ENCODE assay signal across 11 cellular contexts in the genomic region with DNA sequence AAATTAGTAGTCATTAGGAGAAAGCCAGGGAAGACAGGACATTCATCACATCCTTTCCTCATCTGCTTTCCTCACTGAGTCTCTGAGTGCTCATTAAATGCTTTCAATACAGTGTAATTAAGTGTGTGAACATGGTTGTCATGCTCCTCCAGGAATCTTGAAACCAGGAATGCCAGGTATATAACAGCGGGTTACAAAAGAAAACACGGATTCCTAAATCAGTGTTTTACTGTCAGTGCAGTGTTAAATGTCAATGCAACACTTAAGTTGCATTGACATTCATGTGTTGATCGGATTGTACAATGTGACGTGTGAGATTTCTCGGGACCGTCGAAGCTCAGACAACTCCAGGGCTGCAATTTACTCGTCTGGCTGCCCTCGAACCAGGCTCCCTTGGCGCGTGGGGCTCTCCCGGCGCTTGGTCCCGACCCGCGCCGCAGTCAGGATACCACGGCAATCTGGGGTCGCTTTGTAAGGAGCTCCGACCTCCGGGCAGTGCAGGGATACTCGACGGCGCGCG. TPM values are rescaled to one million over a fixed set of nuclear protein-coding genes. Genes with fewer than 3 reads are reported as not detected.
DNase-seq lines count a peak whose midpoint lies in the region; ATAC-seq and TF ChIP-seq lines count a peak whose summit lies in the region.
"Had no signal": no experiment of that assay in that cellular context is flagged by ENCODE, and none has a peak within 500 bp of the region (broad histone marks: within the 10 kb centered on the region; RNA-seq: fewer than 3 reads in every experiment).

No MANE protein-coding gene starts in this region.

- H4K91ac ChIP-seq in H9 (ENCODE audit: insufficient read length, low read depth, low read length): no peak overlapping the region

- intact Hi-C loops in CD14-positive monocyte (cut with micrococcal nuclease): loop anchor here (10.0 kb wide), 3 partner anchors 90 to 830 kb away; a partner anchor contains a TSS

- no peaks in the 10 kb centered on the region for H3K79me2 ChIP-seq in H9 (ENCODE audit: insufficient read depth, low read length)

- no peak overlapping the region for H3K18ac ChIP-seq in H9 (ENCODE audit: insufficient read length, low read depth, low read length)

- H2BK5ac ChIP-seq in H9 (ENCODE audit: insufficient read length, low read length): no peak overlapping the region

- peaks cover 4% of the 10 kb centered on the region; the same call in 1 of the 2 replicates for H3K4me1 ChIP-seq in H9 (ENCODE audit: insufficient read depth, low read length)

- H4K20me1 ChIP-seq in H9 (ENCODE audit: control insufficient read depth, insufficient read depth, insufficient read length): no peaks in the 10 kb centered on the region

- H3K27me3 Mint-ChIP-seq in CD14-positive monocyte (ENCODE audit: low read depth in 3 of 3) (peaks cover 67 to 81% (median 73%) of the 10 kb centered on the region in 3 donors), H9 (ENCODE audit: low read depth) (peaks cover 97% of the 10 kb centered on the region)
- peaks cover 31 to 64% (median 60%) of the 10 kb centered on the region in 5 donors for H3K27me3 Mint-ChIP-seq in naive thymus-derived CD8-positive, alpha-beta T cell

- H4K8ac ChIP-seq in H9 (replicated peaks; ENCODE audit: insufficient read length, low read depth, low read length): no peak overlapping the region

- H3K9ac ChIP-seq in H9 (ENCODE audit: extremely low read depth, insufficient read length, low read length): no peak overlapping the region

- H3K27ac Mint-ChIP-seq in CD14-positive monocyte (peak overlapping the region in 6 of 7 donors; percentile 10 to 80 (median 40)), H9 (no peak overlapping the region)
- peak overlapping the region in 3 of 10 donors; percentile 25 to 87 (median 70) for H3K27ac Mint-ChIP-seq in naive thymus-derived CD8-positive, alpha-beta T cell

- H2AK5ac ChIP-seq in H9 (ENCODE audit: insufficient read length, low read length): no peak overlapping the region

- H3K4me3 Mint-ChIP-seq in CD14-positive monocyte (peak overlapping the region; percentile 69 to 87), H9 (peak overlapping the region; percentile 61 to 84; a peak in 4 of 5 replicates)
- peak overlapping the region in 8 of 10 donors; percentile 2 to 61 (median 22) for H3K4me3 Mint-ChIP-seq in naive thymus-derived CD8-positive, alpha-beta T cell

- no peak overlapping the region for H4K5ac ChIP-seq in H9 (ENCODE audit: insufficient read length, low read depth, low read length)

- no peak overlapping the region for H3K4ac ChIP-seq in H9 (ENCODE audit: low read depth, low read length)

- H3K4me1 Mint-ChIP-seq in CD14-positive monocyte: peaks cover 26% of the 10 kb centered on the region
- peaks cover 3 to 12% of the 10 kb centered on the region in 2 experiments for H3K4me1 Mint-ChIP-seq in H9
- peaks cover 2 to 27% (median 8%) of the 10 kb centered on the region in 4 donors for H3K4me1 Mint-ChIP-seq in naive thymus-derived CD8-positive, alpha-beta T cell

- peaks cover 0 to 21% of the 10 kb centered on the region in 2 donors for H3K36me3 Mint-ChIP-seq in CD14-positive monocyte
- no peaks in the 10 kb centered on the region; a peak in 1 of 7 replicates for H3K36me3 Mint-ChIP-seq in H9 (ENCODE audit: insufficient read depth in 1 of 3, low read depth in 3 of 3)
- peaks cover 5 to 20% (median 10%) of the 10 kb centered on the region in 3 donors for H3K36me3 Mint-ChIP-seq in naive thymus-derived CD8-positive, alpha-beta T cell

- TF ChIP-seq CTCF in CD14-positive monocyte (IDR thresholded peaks at IDR 0.05) (no peak), H9 (conservative IDR thresholded peaks at IDR 0.05) (no peak)

- WGBS in H9 (ENCODE audit: extremely low coverage, insufficient read length, low lambda C conversion rate): no CpG with 5 or more reads among the region's 26 CpGs

- H3K23me2 ChIP-seq in H9 (ENCODE audit: insufficient read length, low read depth, low read length, poor library complexity, severe bottlenecking): peaks cover 18% of the 10 kb centered on the region

- H2BK12ac ChIP-seq in H9 (ENCODE audit: insufficient read length, low read depth, low read length): no peak overlapping the region

- no peak overlapping the region for H3K14ac ChIP-seq in H9 (ENCODE audit: insufficient read depth, low read length)

- ATAC-seq in naive thymus-derived CD8-positive, alpha-beta T cell: no peak
- ATAC-seq in GM19324 (IDR thresholded peaks at IDR 0.05; ENCODE audit: low FRiP score, unreplicated experiment) (no peak), GM19455 (IDR thresholded peaks at IDR 0.05; ENCODE audit: unreplicated experiment) (no peak)

- H3K9me3 Mint-ChIP-seq in CD14-positive monocyte (peaks cover 4 to 28% (median 21%) of the 10 kb centered on the region in 7 donors), H9 (peaks cover 0 to 5% of the 10 kb centered on the region in 2 experiments; a peak in 3 of 5 replicates)
- H3K9me3 Mint-ChIP-seq in naive thymus-derived CD8-positive, alpha-beta T cell: peaks cover 0 to 40% (median 17%) of the 10 kb centered on the region in 9 donors

- no peak overlapping the region for H3K56ac ChIP-seq in H9 (ENCODE audit: insufficient read length, low read depth, low read length)

- peak overlapping the region; percentile 95 for H3K4me2 ChIP-seq in H9 (ENCODE audit: insufficient read depth, insufficient read length, low read length)

- H3K27me3 ChIP-seq in H9 (ENCODE audit: insufficient read depth, low read length): peaks cover 50% of the 10 kb centered on the region

- DNase-seq in CD14-positive monocyte (ENCODE audit: low spot score): no peak
- DNase-seq in H9: no peak
- peak; percentile 85 for DNase-seq in cerebellar cortex (ENCODE audit: low spot score)
- DNase-seq in naive thymus-derived CD8-positive, alpha-beta T cell: no peak
- DNase-seq in SW 1271 (lab: John Stamatoyannopoulos, UW): no peak
- DNase-seq in NCI-H1694 treated with DMSO at 0.1 percent for 48 hours (lab: John Stamatoyannopoulos, UW): no peak
- DNase-seq: esophagus squamous epithelium had no signal

- no peak overlapping the region for H3T11ph ChIP-seq in H9 (ENCODE audit: low read length)

- H3K9me3 ChIP-seq in H9 (ENCODE audit: control insufficient read depth, low read depth, low read length): no peaks in the 10 kb centered on the region

- H3K27ac ChIP-seq in H9 (ENCODE audit: insufficient read length, low read depth, low read length): no peak overlapping the region
- H3K27ac ChIP-seq: esophagus squamous epithelium had no signal

- no peaks in the 10 kb centered on the region for H3K79me1 ChIP-seq in H9 (ENCODE audit: insufficient read depth, low read depth, low read length, poor library complexity, severe bottlenecking)

- no peak overlapping the region for H2BK20ac ChIP-seq in H9 (ENCODE audit: low read depth, low read length, poor library complexity, severe bottlenecking)

- no peak overlapping the region for H2AFZ ChIP-seq in H9 (ENCODE audit: low read length)

- POLR2A ChIA-PET in naive thymus-derived CD8-positive, alpha-beta T cell (lab: Charles Lee): interaction anchor here (0.5 to 1.5 kb wide), 5 partner anchors 28 to 640 kb away, joined by 3 to 4 read pairs (median 3); a partner anchor contains a TSS

- no peak overlapping the region for H2BK15ac ChIP-seq in H9 (ENCODE audit: low read depth, low read length)

- H3K23ac ChIP-seq in H9 (ENCODE audit: insufficient read length, low read depth, low read length): no peak overlapping the region

- no peak overlapping the region for H2BK120ac ChIP-seq in H9 (ENCODE audit: low read depth, low read length, poor library complexity, severe bottlenecking)

RNA-seq across cellular contexts. Expression of a gene that starts 0.5 kb away (rescaled TPM):
- polyA plus RNA-seq in CD14-positive monocyte: under 1 TPM in 1 of 2 donors, not detected in 1; 0.11 TPM
- 0.24 and 0.29 TPM in 2 replicates for total RNA-seq in H9 (2021)
- not detected for total RNA-seq in naive thymus-derived CD8-positive, alpha-beta T cell
- not detected for polyA plus RNA-seq in naive thymus-derived CD8-positive, alpha-beta T cell
- total RNA-seq: HT-29, lung microvascular endothelial cell had no signal

RNA-seq across cellular contexts. Expression of a gene that starts 23.9 kb away (rescaled TPM):
- polyA plus RNA-seq in CD14-positive monocyte: 10 to 100 TPM in 1 of 2 donors, 1 to 10 TPM in 1; 7.5 to 11.0 TPM
- 5.3 and 6.8 TPM in 2 replicates for total RNA-seq in H9 (2021)
- total RNA-seq in naive thymus-derived CD8-positive, alpha-beta T cell: 10 to 100 TPM; 70.2 to 80.3 TPM
- polyA plus RNA-seq in naive thymus-derived CD8-positive, alpha-beta T cell: 10 to 100 TPM; 22.5 to 32.9 (median 25.7) TPM

RNA-seq across cellular contexts. Expression of a gene that starts 28.7 kb away (rescaled TPM):
- polyA plus RNA-seq in CD14-positive monocyte: 100 to 1,000 TPM; 138 to 140 TPM
- total RNA-seq in H9 (2021): 2.4 and 5.1 TPM in 2 replicates
- 10 to 100 TPM; 53.9 to 59.3 TPM for total RNA-seq in naive thymus-derived CD8-positive, alpha-beta T cell
- polyA plus RNA-seq in naive thymus-derived CD8-positive, alpha-beta T cell: 10 to 100 TPM; 38.5 to 57.8 (median 48.4) TPM

Comparison
In these comparisons a context has a peak if more than half of its experiments do, and no peak if none do; other contexts are left out.
1. H3K27ac Mint-ChIP-seq: peak in CD14-positive monocyte (6 of 7); none in H9 (0 of 3).
2. H3K4me3 Mint-ChIP-seq: peak in every context shown above with its lines; median percentile 78 in CD14-positive monocyte; 72 in H9; 22 in naive thymus-derived CD8-positive, alpha-beta T cell.